In the genomic region with DNA sequence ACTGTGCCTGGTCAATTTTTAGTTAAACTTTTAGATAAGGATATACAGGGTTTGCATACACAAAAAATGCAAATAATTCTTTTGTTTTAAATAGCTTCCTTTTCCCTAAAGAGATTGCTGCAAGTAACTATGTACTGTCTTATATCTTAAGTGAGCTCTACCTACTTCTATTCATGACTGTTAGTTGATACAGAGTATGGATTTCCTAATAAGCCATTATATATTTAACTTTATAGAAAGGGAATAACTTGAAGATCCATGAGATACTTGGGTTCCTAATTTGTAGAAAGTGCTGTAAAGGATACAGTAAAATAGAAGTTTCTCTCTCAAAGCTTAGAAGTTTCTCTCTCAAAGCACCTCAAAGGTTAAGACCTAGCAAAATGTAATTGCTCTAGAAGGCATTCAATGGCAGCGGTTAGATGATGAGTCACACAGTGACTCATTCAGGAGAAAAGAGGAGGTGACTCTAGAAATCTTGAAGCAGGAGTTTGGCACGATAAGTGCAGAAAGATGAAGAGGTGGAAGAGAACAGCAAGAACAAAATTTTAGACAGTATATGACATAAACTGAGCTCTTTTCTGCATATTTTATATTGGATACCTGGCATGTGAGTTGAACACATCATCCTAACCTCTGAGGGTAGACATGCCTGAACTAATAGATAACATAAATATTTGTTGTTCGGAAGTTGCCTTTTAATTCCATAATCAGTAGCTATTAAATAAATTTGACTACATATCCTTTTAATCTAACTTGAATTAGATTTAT, we compare ENCODE assay signal across 9 cellular contexts. TPM values are rescaled to one million over a fixed set of nuclear protein-coding genes. Genes with fewer than 3 reads are reported as not detected.
DNase-seq lines count a peak whose midpoint lies in the region; ATAC-seq, FAIRE-seq and TF ChIP-seq lines count a peak whose summit lies in the region.
"Had no signal": no experiment of that assay in that cellular context is flagged by ENCODE, and none has a peak within 500 bp of the region (broad histone marks: within the 10 kb centered on the region; RNA-seq: fewer than 3 reads in every experiment).

No MANE protein-coding gene starts in this region.

- peak overlapping the region; percentile 36 for H3K27ac Mint-ChIP-seq in Caco-2 (ENCODE audit: unreplicated experiment)
- peak overlapping the region; percentile 67 for H3K27ac Mint-ChIP-seq in activated T-helper 1 cell treated with anti-CD3 and anti-CD28 coated beads, Interleukin-12 subunit alpha, Interleukin-12 subunit beta, Interleukin-2, Interleukin-4 antibody, amounts not matched to agents 30 ng/mL and 10 ng/mL and 1 ng/mL, durations not matched to agents 14 hours and 24 hours and 36 hours

- TF ChIP-seq CTCF in Caco-2 (IDR thresholded peaks at IDR 0.05; ENCODE audit: insufficient read depth in 1 of 2, low read depth in 1 of 2, low read length in 1 of 2, severe bottlenecking in 1 of 2, unreplicated experiment in 1 of 2) (no peak), left lung (IDR thresholded peaks at IDR 0.05) (no peak)

- peaks cover 8% of the 10 kb centered on the region for H3K4me1 Mint-ChIP-seq in Caco-2 (ENCODE audit: low read depth, unreplicated experiment)
- peaks cover 37% of the 10 kb centered on the region for H3K4me1 Mint-ChIP-seq in activated T-helper 1 cell treated with anti-CD3 and anti-CD28 coated beads, Interleukin-12 subunit alpha, Interleukin-12 subunit beta, Interleukin-2, Interleukin-4 antibody, amounts not matched to agents 30 ng/mL and 10 ng/mL and 1 ng/mL, durations not matched to agents 14 hours and 24 hours and 36 hours (ENCODE audit: low read depth)

- ATAC-seq in GM21390 (IDR thresholded peaks at IDR 0.05; ENCODE audit: unreplicated experiment) = peak; percentile 42
- ATAC-seq in left lung = peak; percentile 87
- ATAC-seq in GM21619 (IDR thresholded peaks at IDR 0.05; ENCODE audit: unreplicated experiment) = no peak

- H3K4me3 Mint-ChIP-seq in Caco-2 (ENCODE audit: unreplicated experiment) = peak overlapping the region; percentile 20
- peak overlapping the region; percentile 32 for H3K4me3 Mint-ChIP-seq in activated T-helper 1 cell treated with anti-CD3 and anti-CD28 coated beads, Interleukin-12 subunit alpha, Interleukin-12 subunit beta, Interleukin-2, Interleukin-4 antibody, amounts not matched to agents 30 ng/mL and 10 ng/mL and 1 ng/mL, durations not matched to agents 14 hours and 24 hours and 36 hours

- CTCF ChIA-PET in Caco-2 (lab: Charles Lee) = no interaction called here

- no peaks in the 10 kb centered on the region for H3K27me3 Mint-ChIP-seq in Caco-2 (ENCODE audit: insufficient read depth, unreplicated experiment)
- H3K27me3 Mint-ChIP-seq in activated T-helper 1 cell treated with anti-CD3 and anti-CD28 coated beads, Interleukin-12 subunit alpha, Interleukin-12 subunit beta, Interleukin-2, Interleukin-4 antibody, amounts not matched to agents 30 ng/mL and 10 ng/mL and 1 ng/mL, durations not matched to agents 14 hours and 24 hours and 36 hours (ENCODE audit: insufficient read depth) = no peaks in the 10 kb centered on the region

- no peaks in the 10 kb centered on the region for H3K9me3 Mint-ChIP-seq in Caco-2 (ENCODE audit: unreplicated experiment)
- H3K9me3 Mint-ChIP-seq in activated T-helper 1 cell treated with anti-CD3 and anti-CD28 coated beads, Interleukin-12 subunit alpha, Interleukin-12 subunit beta, Interleukin-2, Interleukin-4 antibody, amounts not matched to agents 30 ng/mL and 10 ng/mL and 1 ng/mL, durations not matched to agents 14 hours and 24 hours and 36 hours = no peaks in the 10 kb centered on the region

- H3K27ac ChIP-seq in left lung = peak overlapping the region; percentile 35 to 62

- H3K9me3 ChIP-seq in Caco-2 (no peaks in the 10 kb centered on the region), left lung (no peaks in the 10 kb centered on the region)

- POLR2A ChIA-PET in Caco-2 (lab: Charles Lee) = interaction anchor here (0.6 kb wide), 1 partner anchor 473 kb away, joined by 3 read pairs; no protein-coding TSS in a partner anchor

- intact Hi-C loops in Caco-2 (cut with micrococcal nuclease; ENCODE audit: unreplicated experiment) (no loop called here), left lung (cut with DNase I) (no loop called here)
- intact Hi-C loops in activated T-helper 1 cell treated with anti-CD3 and anti-CD28 coated beads, Interleukin-12 subunit alpha, Interleukin-12 subunit beta, Interleukin-2, Interleukin-4 antibody, amounts not matched to agents 30 ng/mL and 10 ng/mL and 1 ng/mL, durations not matched to agents 14 hours and 24 hours and 36 hours (cut with micrococcal nuclease) = loop anchor here (1.0 to 10.0 kb wide), 4 partner anchors 9 to 981 kb away; a partner anchor contains a TSS

- peaks cover 86% of the 10 kb centered on the region for H3K36me3 Mint-ChIP-seq in Caco-2 (ENCODE audit: insufficient read depth, unreplicated experiment)
- peaks cover 39% of the 10 kb centered on the region for H3K36me3 Mint-ChIP-seq in activated T-helper 1 cell treated with anti-CD3 and anti-CD28 coated beads, Interleukin-12 subunit alpha, Interleukin-12 subunit beta, Interleukin-2, Interleukin-4 antibody, amounts not matched to agents 30 ng/mL and 10 ng/mL and 1 ng/mL, durations not matched to agents 14 hours and 24 hours and 36 hours (ENCODE audit: low read depth)

- H3K27me3 ChIP-seq in Caco-2 (replicated peaks; ENCODE audit: control insufficient read depth, insufficient read depth, low read length) (no peaks in the 10 kb centered on the region), left lung (no peaks in the 10 kb centered on the region)

- FAIRE-seq in GM12891 (lab: Jason Lieb, UNC) = no peak

- in situ Hi-C loops in KBM-7 (cut with MboI; ENCODE audit: low pct_unique_long_range_greater_than_20kb, low sequenced_read_pairs) = no loop called here

- H3K36me3 ChIP-seq in Caco-2 (ENCODE audit: control insufficient read depth, insufficient read depth, low read length) = no peaks in the 10 kb centered on the region
- peaks cover 0 to 78% of the 10 kb centered on the region in 2 donors for H3K36me3 ChIP-seq in left lung

- no peak overlapping the region for H3K4me3 ChIP-seq in Caco-2 (ENCODE audit: low read depth, low read length)
- H3K4me3 ChIP-seq in left lung = no peak overlapping the region

- BruUV-seq in Caco-2 (replicated peaks; lab: Mats Ljungman, UMichigan) = no TSS peak

- no peak for TF ChIP-seq POLR2A in GM12891 (IDR thresholded peaks at IDR 0.05; ENCODE audit: low read depth, low read length)

- DNase-seq in Caco-2 (peak in 1 of 2 experiments; percentile 20), KBM-7 (peak; percentile 58), left lung (no peak), GM12891 (ENCODE audit: insufficient read length, low spot score) (no peak), cerebellum (ENCODE audit: low spot score) (no peak)
- peak; percentile 23 for DNase-seq in activated T-helper 1 cell treated with anti-CD3 and anti-CD28 coated beads, Interleukin-12 subunit alpha, Interleukin-12 subunit beta, Interleukin-2, Interleukin-4 antibody, amounts not matched to agents 30 ng/mL and 10 ng/mL and 1 ng/mL, durations not matched to agents 14 hours and 24 hours and 36 hours (ENCODE audit: low spot score)
- DNase-seq: left cardiac atrium had no signal

- H3K4me1 ChIP-seq in Caco-2 (peaks cover 19% of the 10 kb centered on the region; the same call in 1 of the 2 replicates), left lung (peaks cover 4 to 26% of the 10 kb centered on the region in 2 donors)

TF ChIP-seq in GM12891, 5 proteins besides CTCF, POLR2A, EP300 and RAD21:
- TF ChIP-seq PAX5 (IDR thresholded peaks at IDR 0.05; ENCODE audit: insufficient read depth, low read length, severe bottlenecking) (no peak), TAF1 (IDR thresholded peaks at IDR 0.05; ENCODE audit: low read depth, low read length) (no peak), SPI1 (IDR thresholded peaks at IDR 0.05; ENCODE audit: low read depth, low read length) (no peak), POLR2AphosphoS5 (IDR thresholded peaks at IDR 0.05; ENCODE audit: low read depth, low read length) (no peak), POU2F2 (IDR thresholded peaks at IDR 0.05; ENCODE audit: low read depth, low read length) (no peak)

RNA-seq across cellular contexts. Expression of a gene that starts 5.5 kb away (rescaled TPM):
- total RNA-seq in Caco-2 (2022) (62.3 and 66.0 TPM in 2 replicates), left lung (10 to 100 TPM; 45.8 to 48.5 TPM), cerebellum (25.7 TPM)
- 64.0 and 67.8 TPM in 2 replicates for total RNA-seq in activated T-helper 1 cell treated with anti-CD3 and anti-CD28 coated beads, Interleukin-12 subunit alpha, Interleukin-12 subunit beta, Interleukin-2, Interleukin-4 antibody, amounts not matched to agents 30 ng/mL and 10 ng/mL and 1 ng/mL, durations not matched to agents 14 hours and 24 hours and 36 hours
- 28.5 TPM for polyA plus RNA-seq in GM12891 (2012; ENCODE audit: low read depth, missing spikeins)

RNA-seq across cellular contexts. Expression of a gene that starts 8.4 kb away (rescaled TPM):
- 56.5 and 61.1 TPM in 2 replicates for total RNA-seq in Caco-2 (2022)
- 110 TPM in 2 replicates for total RNA-seq in activated T-helper 1 cell treated with anti-CD3 and anti-CD28 coated beads, Interleukin-12 subunit alpha, Interleukin-12 subunit beta, Interleukin-2, Interleukin-4 antibody, amounts not matched to agents 30 ng/mL and 10 ng/mL and 1 ng/mL, durations not matched to agents 14 hours and 24 hours and 36 hours
- 10 to 100 TPM; 15.8 to 29.1 TPM for total RNA-seq in left lung
- 32.0 TPM for polyA plus RNA-seq in GM12891 (2012; ENCODE audit: low read depth, missing spikeins)
- 25.2 TPM for total RNA-seq in cerebellum

RNA-seq across cellular contexts. Expression of a gene that starts 8.6 kb away (rescaled TPM):
- total RNA-seq in Caco-2 (2022) (29.1 and 34.4 TPM in 2 replicates), left lung (10 to 100 TPM; 22.6 to 29.8 TPM), cerebellum (39.8 TPM)
- total RNA-seq in activated T-helper 1 cell treated with anti-CD3 and anti-CD28 coated beads, Interleukin-12 subunit alpha, Interleukin-12 subunit beta, Interleukin-2, Interleukin-4 antibody, amounts not matched to agents 30 ng/mL and 10 ng/mL and 1 ng/mL, durations not matched to agents 14 hours and 24 hours and 36 hours = 45.7 and 47.1 TPM in 2 replicates
- 14.2 TPM for polyA plus RNA-seq in GM12891 (2012; ENCODE audit: low read depth, missing spikeins)

Comparison
In these comparisons a context has a peak if more than half of its experiments do, and no peak if none do; other contexts are left out.
1. DNase-seq: peak in KBM-7 (single experiment) and activated T-helper 1 cell treated with anti-CD3 and anti-CD28 coated beads, Interleukin-12 subunit alpha, Interleukin-12 subunit beta, Interleukin-2, Interleukin-4 antibody, amounts not matched to agents 30 ng/mL and 10 ng/mL and 1 ng/mL, durations not matched to agents 14 hours and 24 hours and 36 hours (single experiment); none in left lung (0 of 2), GM12891 (single experiment) and cerebellum (single experiment).